Comparison of ENCODE assay signal across 1 cellular context in genomic region chr6:158799051-158799792, GRCh38.
TF ChIP-seq lines count a peak whose summit lies in the region.

No MANE protein-coding gene starts in this region.

TF ChIP-seq in HEK293, 187 proteins besides CTCF, POLR2A, EP300 and RAD21 (continued from another document and continues in another):
- TF ChIP-seq ZBTB44 (tag by site-specific recombination; IDR thresholded peaks at IDR 0.05): peak; percentile 69; the same call in 1 of the 2 replicates
- TF ChIP-seq ZBTB26 (tag by site-specific recombination; optimal IDR thresholded peaks at IDR 0.05): no peak
- 0 out of 2 replicates have a peak, but pooled peaks have one; percentile 13 for TF ChIP-seq TSHZ1 (tag by site-specific recombination; IDR thresholded peaks at IDR 0.05; ENCODE audit: borderline replicate concordance)
- no peak for TF ChIP-seq ZNF785 (tag by site-specific recombination; IDR thresholded peaks at IDR 0.05)
- TF ChIP-seq KLF9 (tag by site-specific recombination; IDR thresholded peaks at IDR 0.05; ENCODE audit: low read depth): no peak
- peak; percentile 65 for TF ChIP-seq ZXDB (tag by site-specific recombination; IDR thresholded peaks at IDR 0.05)
- peak; percentile 89; the same call in 1 of the 2 replicates for TF ChIP-seq TRIM28 (IDR thresholded peaks at IDR 0.05; ENCODE audit: borderline replicate concordance, low read length)
- TF ChIP-seq KLF10 (tag by site-specific recombination; IDR thresholded peaks at IDR 0.05): peak; percentile 47; the same call in 1 of the 2 replicates
- no peak for TF ChIP-seq ZNF324 (tag by site-specific recombination; IDR thresholded peaks at IDR 0.05)
- no peak for TF ChIP-seq ZNF639 (tag by site-specific recombination; IDR thresholded peaks at IDR 0.05)
- TF ChIP-seq ZSCAN30 (tag by site-specific recombination; IDR thresholded peaks at IDR 0.05): peak; percentile 67; the same call in 1 of the 2 replicates
- no peak for TF ChIP-seq SCRT2 (tag by site-specific recombination; IDR thresholded peaks at IDR 0.05)
- TF ChIP-seq GFI1B (tag by site-specific recombination; IDR thresholded peaks at IDR 0.05): no peak
- TF ChIP-seq ZNF777 (tag by site-specific recombination; IDR thresholded peaks at IDR 0.05; ENCODE audit: borderline replicate concordance): no peak
- TF ChIP-seq ZNF302 (tag by site-specific recombination; IDR thresholded peaks at IDR 0.05; ENCODE audit: low read depth): no peak
- TF ChIP-seq ZNF341 (tag by site-specific recombination; IDR thresholded peaks at IDR 0.05; ENCODE audit: low read depth): no peak
- no peak for TF ChIP-seq SETDB1 (IDR thresholded peaks at IDR 0.05; ENCODE audit: insufficient read length, low read length)
- TF ChIP-seq MEIS1 (CRISPR knock-in tag; IDR thresholded peaks at IDR 0.05; ENCODE audit: borderline replicate concordance): peak; percentile 66; the same call in 1 of the 2 replicates
- TF ChIP-seq ZBTB48 (tag by site-specific recombination; IDR thresholded peaks at IDR 0.05): no peak
- TF ChIP-seq ZNF664 (tag by site-specific recombination; IDR thresholded peaks at IDR 0.05): no peak
- 0 out of 2 replicates have a peak, but pooled peaks have one; percentile 17 for TF ChIP-seq ZNF629 (tag by site-specific recombination; IDR thresholded peaks at IDR 0.05)
- TF ChIP-seq ZNF747 (tag by site-specific recombination; IDR thresholded peaks at IDR 0.05): no peak
- no peak for TF ChIP-seq ZNF548 (tag by site-specific recombination; IDR thresholded peaks at IDR 0.05)
- peak; percentile 72 for TF ChIP-seq ZIC2 (tag by site-specific recombination; IDR thresholded peaks at IDR 0.05)
- no peak for TF ChIP-seq ZNF514 (tag by site-specific recombination; IDR thresholded peaks at IDR 0.05)
- TF ChIP-seq ZNF350 (tag by site-specific recombination; IDR thresholded peaks at IDR 0.05): no peak
- no peak for TF ChIP-seq ZBTB1 (tag by site-specific recombination; IDR thresholded peaks at IDR 0.05)
- TF ChIP-seq ZNF843 (tag by site-specific recombination; IDR thresholded peaks at IDR 0.05): peak; percentile 92
- peak; percentile 29; the same call in 1 of the 2 replicates for TF ChIP-seq ZNF501 (tag by site-specific recombination; IDR thresholded peaks at IDR 0.05)
- TF ChIP-seq SALL2 (tag by site-specific recombination; IDR thresholded peaks at IDR 0.05; ENCODE audit: borderline replicate concordance): no peak
- no peak for TF ChIP-seq ZNF585B (tag by site-specific recombination; IDR thresholded peaks at IDR 0.05)
- peak; percentile 71 for TF ChIP-seq ZBTB17 (tag by site-specific recombination; IDR thresholded peaks at IDR 0.05)
- TF ChIP-seq ZFP69B (tag by site-specific recombination; IDR thresholded peaks at IDR 0.05): no peak
- no peak for TF ChIP-seq ZNF544 (tag by site-specific recombination; IDR thresholded peaks at IDR 0.05)
- TF ChIP-seq ZNF624 (tag by site-specific recombination; IDR thresholded peaks at IDR 0.05): no peak
- TF ChIP-seq ZNF596 (tag by site-specific recombination; IDR thresholded peaks at IDR 0.05): peak; percentile 25; the same call in 1 of the 2 replicates
- TF ChIP-seq BCL11B (tag by site-specific recombination; IDR thresholded peaks at IDR 0.05; ENCODE audit: low read depth): no peak
- no peak for TF ChIP-seq ZNF830 (tag by site-specific recombination; IDR thresholded peaks at IDR 0.05; ENCODE audit: low read depth)
- peak; percentile 81 for TF ChIP-seq ZNF366 (tag by site-specific recombination; conservative IDR thresholded peaks at IDR 0.05)
- TF ChIP-seq BCL6B (tag by site-specific recombination; IDR thresholded peaks at IDR 0.05): peak; percentile 33; the same call in 1 of the 2 replicates
- no peak for TF ChIP-seq GLI2 (tag by site-specific recombination; IDR thresholded peaks at IDR 0.05; ENCODE audit: borderline replicate concordance, low read depth)
- peak; percentile 33; the same call in 1 of the 2 replicates for TF ChIP-seq OSR2 (tag by site-specific recombination; IDR thresholded peaks at IDR 0.05)
- no peak for TF ChIP-seq ZNF626 (tag by site-specific recombination; IDR thresholded peaks at IDR 0.05)
- TF ChIP-seq ZNF692 (tag by site-specific recombination; IDR thresholded peaks at IDR 0.05): peak; percentile 63
- 0 out of 2 replicates have a peak, but pooled peaks have one; percentile 38 for TF ChIP-seq OVOL3 (tag by site-specific recombination; IDR thresholded peaks at IDR 0.05)
- TF ChIP-seq IKZF3 (tag by site-specific recombination; IDR thresholded peaks at IDR 0.05): peak; percentile 79
- TF ChIP-seq PATZ1 (tag by site-specific recombination; IDR thresholded peaks at IDR 0.05): no peak
- peak; percentile 81 for TF ChIP-seq SP7 (tag by site-specific recombination; IDR thresholded peaks at IDR 0.05)
- TF ChIP-seq WT1 (tag by site-specific recombination; IDR thresholded peaks at IDR 0.05): no peak
- no peak for TF ChIP-seq ZNF292 (tag by site-specific recombination; IDR thresholded peaks at IDR 0.05; ENCODE audit: borderline replicate concordance, low read depth)
- no peak for TF ChIP-seq ZNF138 (tag by site-specific recombination; IDR thresholded peaks at IDR 0.05; ENCODE audit: borderline replicate concordance)
- TF ChIP-seq ZNF521 (tag by site-specific recombination; IDR thresholded peaks at IDR 0.05): no peak
- peak; percentile 33; the same call in 1 of the 2 replicates for TF ChIP-seq ZBTB8A (tag by site-specific recombination; IDR thresholded peaks at IDR 0.05)
- 0 out of 2 replicates have a peak, but pooled peaks have one; percentile 63 for TF ChIP-seq HOXC10 (CRISPR knock-in tag; IDR thresholded peaks at IDR 0.05)
- no peak for TF ChIP-seq EGR2 (tag by site-specific recombination; IDR thresholded peaks at IDR 0.05; ENCODE audit: low read depth)
- TF ChIP-seq ZNF670 (tag by site-specific recombination; IDR thresholded peaks at IDR 0.05; ENCODE audit: low read depth): no peak
- no peak for TF ChIP-seq ZNF433 (tag by site-specific recombination; IDR thresholded peaks at IDR 0.05; ENCODE audit: low read depth)
- TF ChIP-seq ELK4 (IDR thresholded peaks at IDR 0.05; ENCODE audit: borderline replicate concordance, low read depth, low read length): no peak
- no peak for TF ChIP-seq ZNF658 (tag by site-specific recombination; IDR thresholded peaks at IDR 0.05)
- TF ChIP-seq ZNF394 (tag by site-specific recombination; IDR thresholded peaks at IDR 0.05; ENCODE audit: borderline replicate concordance): peak; percentile 82
